ENCODE assay signal across 15 cellular contexts in genomic region chr3:39671116-39671515, GRCh38.
"Had no signal": no experiment of that assay in that cellular context is flagged by ENCODE, and none has a peak within 500 bp of the region (broad histone marks: within the 10 kb centered on the region; RNA-seq: fewer than 3 reads in every experiment).

No MANE protein-coding gene starts in this region.

- H3K4me3 ChIP-seq: heart right ventricle, left ventricle myocardium inferior, prostate gland, right lobe of liver, upper lobe of left lung had no signal

- DNase-seq: activated CD4-positive, alpha-beta memory T cell treated with anti-CD3 and anti-CD28 coated beads, Interleukin-2, amount 10 ng/mL, durations not matched to agents 7 days and 5 days; activated naive CD4-positive, alpha-beta T cell; central memory CD4-positive, alpha-beta T cell; cortex of kidney; effector CD8-positive, alpha-beta T cell; heart right ventricle; islet precursor cell; left ventricle myocardium inferior; nephron progenitor cell; right lobe of liver; stimulated activated CD4-positive, alpha-beta T cell treated with anti-CD3 and anti-CD28 coated beads, Interleukin-12 subunit alpha, Interleukin-12 subunit beta, amount 100 ng/mL, for 4 hours; stimulated activated CD4-positive, alpha-beta T cell treated with anti-CD3 and anti-CD28 coated beads, Interleukin-2, amount 100 ng/mL, for 48 hours; stimulated activated naive CD4-positive, alpha-beta T cell treated with Interleukin-2 at 50 U/mL for 16 hours; upper lobe of left lung had no signal

- ATAC-seq: heart right ventricle, right lobe of liver had no signal
